ENCODE assay signal across 10 cellular contexts in genomic region chr3:142964150-142964498, GRCh38. TPM values are rescaled to one million over a fixed set of nuclear protein-coding genes. Genes with fewer than 3 reads are reported as not detected.
DNase-seq lines count a peak whose midpoint lies in the region; ATAC-seq and TF ChIP-seq lines count a peak whose summit lies in the region.
"Had no signal": no experiment of that assay in that cellular context is flagged by ENCODE, and none has a peak within 500 bp of the region (broad histone marks: within the 10 kb centered on the region; RNA-seq: fewer than 3 reads in every experiment).

No MANE protein-coding gene starts in this region.

- peaks cover 11% of the 10 kb centered on the region for H3K4me1 Mint-ChIP-seq in activated CD4-positive, alpha-beta T cell treated with anti-CD3 and anti-CD28 coated beads, Interleukin-2, amount 10 ng/mL, durations not matched to agents 7 days and 5 days

- H3K4me3 Mint-ChIP-seq in activated CD4-positive, alpha-beta T cell treated with anti-CD3 and anti-CD28 coated beads, Interleukin-2, amount 10 ng/mL, durations not matched to agents 7 days and 5 days, result peak overlapping the region; percentile 71

- no peaks in the 10 kb centered on the region for H3K36me3 Mint-ChIP-seq in activated CD4-positive, alpha-beta T cell treated with anti-CD3 and anti-CD28 coated beads, Interleukin-2, amount 10 ng/mL, durations not matched to agents 7 days and 5 days (ENCODE audit: low read depth)

- peaks cover 73% of the 10 kb centered on the region for H3K27me3 Mint-ChIP-seq in activated CD4-positive, alpha-beta T cell treated with anti-CD3 and anti-CD28 coated beads, Interleukin-2, amount 10 ng/mL, durations not matched to agents 7 days and 5 days

- H3K9me3 ChIP-seq in left lung, result no peaks in the 10 kb centered on the region
- no peaks in the 10 kb centered on the region for H3K9me3 ChIP-seq in tibial nerve

- TF ChIP-seq CTCF in left lung (IDR thresholded peaks at IDR 0.05) (no peak), tibial nerve (IDR thresholded peaks at IDR 0.05) (no peak)

- CTCF ChIA-PET in activated CD4-positive, alpha-beta T cell treated with anti-CD3 and anti-CD28 coated beads, Interleukin-2, amount 10 ng/mL, durations not matched to agents 7 days and 5 days (lab: Charles Lee), result interaction anchor here (0.6 to 0.7 kb wide), 3 partner anchors 93 to 1960 kb away, joined by 3 to 5 read pairs (median 3); no protein-coding TSS in a partner anchor

- H3K27me3 ChIP-seq in left lung (peaks cover 48 to 78% of the 10 kb centered on the region in 2 donors), tibial nerve (peaks cover 0 to 61% of the 10 kb centered on the region in 2 donors)

- H3K27ac Mint-ChIP-seq in activated CD4-positive, alpha-beta T cell treated with anti-CD3 and anti-CD28 coated beads, Interleukin-2, amount 10 ng/mL, durations not matched to agents 7 days and 5 days, result no peak overlapping the region

- no peaks in the 10 kb centered on the region for H3K36me3 ChIP-seq in left lung
- H3K36me3 ChIP-seq in tibial nerve, result no peaks in the 10 kb centered on the region

- POLR2A ChIA-PET in activated CD4-positive, alpha-beta T cell treated with anti-CD3 and anti-CD28 coated beads, Interleukin-2, amount 10 ng/mL, durations not matched to agents 7 days and 5 days (lab: Charles Lee), result no interaction called here

- H3K27ac ChIP-seq in left lung (no peak overlapping the region), tibial nerve (no peak overlapping the region)

- TF ChIP-seq POLR2A in tibial nerve (IDR thresholded peaks at IDR 0.05), result no peak

- H3K9me3 Mint-ChIP-seq in activated CD4-positive, alpha-beta T cell treated with anti-CD3 and anti-CD28 coated beads, Interleukin-2, amount 10 ng/mL, durations not matched to agents 7 days and 5 days, result no peaks in the 10 kb centered on the region

- H3K4me1 ChIP-seq in left lung, result peaks cover 0 to 12% of the 10 kb centered on the region in 2 donors
- H3K4me1 ChIP-seq in tibial nerve, result peaks cover 0 to 9% (median 0%) of the 10 kb centered on the region in 4 donors

- DNase-seq in activated CD4-positive, alpha-beta T cell treated with anti-CD3 and anti-CD28 coated beads, Interleukin-2, amount 10 ng/mL, durations not matched to agents 7 days and 5 days, result no peak
- DNase-seq in activated CD4-positive, alpha-beta T cell treated with anti-CD3 and anti-CD28 coated beads for 4 hours, result no peak
- DNase-seq in astrocyte of the hippocampus (ENCODE audit: low read depth, low spot score) (peak; percentile 43), left lung (peak in 1 of 2 donors; percentile 40), tibial nerve (ENCODE audit: low spot score in 2 of 2) (no peak), Kasumi-1 (lab: John Stamatoyannopoulos, UW) (no peak), NCI-H446 treated with DMSO at 0.1 percent for 48 hours (lab: John Stamatoyannopoulos, UW) (no peak)
- DNase-seq in activated CD4-positive, CD25-positive, alpha-beta regulatory T cell treated with anti-CD3 and anti-CD28 coated beads, Interleukin-2, amount 50 U/mL, for 72 hours, result no peak
- DNase-seq: NCI-H1436 had no signal

- H3K4me3 ChIP-seq in left lung, result peak overlapping the region in 1 of 2 donors; percentile 45
- H3K4me3 ChIP-seq in tibial nerve, result peak overlapping the region; percentile 22 to 60 (median 39)

- peak; percentile 32 for ATAC-seq in left lung

- intact Hi-C loops in left lung (cut with DNase I), result no loop called here

- WGBS in tibial nerve, 2 donors, result 7 to 13% methylated on average over 16 to 20 of the region's 24 CpGs

- no peak for TF ChIP-seq EP300 in tibial nerve (IDR thresholded peaks at IDR 0.05)

RNA-seq across cellular contexts. Expression of gene PAQR9, which starts 0.7 kb away (rescaled TPM):
- total RNA-seq in activated CD4-positive, alpha-beta T cell treated with anti-CD3 and anti-CD28 coated beads, Interleukin-2, amount 10 ng/mL, durations not matched to agents 7 days and 5 days, result not detected
- total RNA-seq in left lung (not detected), tibial nerve (not detected)
- total RNA-seq: dermis microvascular lymphatic vessel endothelial cell had no signal

RNA-seq across cellular contexts. Expression of gene U2SURP, which starts 37.2 kb away (rescaled TPM):
- 100 to 1,000 TPM; 111 to 123 TPM for total RNA-seq in activated CD4-positive, alpha-beta T cell treated with anti-CD3 and anti-CD28 coated beads, Interleukin-2, amount 10 ng/mL, durations not matched to agents 7 days and 5 days
- total RNA-seq in left lung (10 to 100 TPM; 54.3 to 67.4 TPM), tibial nerve (100 to 1,000 TPM in 1 of 4 donors, 10 to 100 TPM in 3; 92.4 to 104 (median 95.6) TPM)
